ENCODE assay signal across 14 cellular contexts in genomic region chr3:23153034-23153433, GRCh38. TPM values are rescaled to one million over a fixed set of nuclear protein-coding genes. Genes with fewer than 3 reads are reported as not detected.
DNase-seq lines count a peak whose midpoint lies in the region; ATAC-seq and TF ChIP-seq lines count a peak whose summit lies in the region.
"Had no signal": no experiment of that assay in that cellular context is flagged by ENCODE, and none has a peak within 500 bp of the region (broad histone marks: within the 10 kb centered on the region; RNA-seq: fewer than 3 reads in every experiment).

No MANE protein-coding gene starts in this region.

- H3K4me3 ChIP-seq in GM23338 (no peak overlapping the region), neural progenitor cell (no peak overlapping the region), mucosa of descending colon (no peak overlapping the region)
- H3K4me3 ChIP-seq: BLaER1 treated with 17β-estradiol and CSF1 and Interleukin-3, amounts not matched to agents 10 nM and 100 nM; HAP-1 had no signal

- H3F3A ChIP-seq in GM23338 (replicated peaks; ENCODE audit: low read depth) (no peaks in the 10 kb centered on the region), neural progenitor cell (ENCODE audit: low read depth) (no peaks in the 10 kb centered on the region)

- H3K36me3 ChIP-seq in GM23338 (ENCODE audit: insufficient read depth) (no peaks in the 10 kb centered on the region), neural progenitor cell (no peaks in the 10 kb centered on the region), mucosa of descending colon (ENCODE audit: low read depth) (no peaks in the 10 kb centered on the region)
- H3K36me3 ChIP-seq: BLaER1 treated with 17β-estradiol and CSF1 and Interleukin-3, amounts not matched to agents 10 nM and 100 nM; HAP-1 had no signal

- H2AFZ ChIP-seq in GM23338 (0 out of 2 replicates have a peak overlapping the region, but pooled peaks have one; percentile 50), neural progenitor cell (replicated peaks) (no peak overlapping the region)

- TF ChIP-seq CTCF in GM23338 (conservative IDR thresholded peaks at IDR 0.05; ENCODE audit: low read depth in 2 of 2) (no peak), neural progenitor cell (IDR thresholded peaks at IDR 0.05) (no peak), mucosa of descending colon (IDR thresholded peaks at IDR 0.05) (no peak)

- H3K4me1 Mint-ChIP-seq in GM23338 (peaks cover 5% of the 10 kb centered on the region; the same call in 2 of the 3 replicates), neural progenitor cell (no peaks in the 10 kb centered on the region)
- H3K4me1 Mint-ChIP-seq: B cell had no signal

- H3K9me3 ChIP-seq in neural progenitor cell (ENCODE audit: low read depth), result no peaks in the 10 kb centered on the region
- no peaks in the 10 kb centered on the region for H3K9me3 ChIP-seq in mucosa of descending colon
- H3K9me3 ChIP-seq: HAP-1 had no signal

- no peaks in the 10 kb centered on the region for H3K9me2 ChIP-seq in GM23338 (ENCODE audit: insufficient read depth)

- H3K36me3 Mint-ChIP-seq in GM23338 (ENCODE audit: low read depth), result no peaks in the 10 kb centered on the region
- H3K36me3 Mint-ChIP-seq in neural progenitor cell, result no peaks in the 10 kb centered on the region
- H3K36me3 Mint-ChIP-seq: CD8-positive, alpha-beta T cell had no signal

- no peak overlapping the region for H3K4me3 Mint-ChIP-seq in GM23338
- no peak overlapping the region for H3K4me3 Mint-ChIP-seq in neural progenitor cell
- H3K4me3 Mint-ChIP-seq: B cell; CD8-positive, alpha-beta T cell had no signal

- no peaks in the 10 kb centered on the region; the same call in 1 of the 2 replicates for H3K79me2 ChIP-seq in GM23338 (replicated peaks; ENCODE audit: insufficient read depth)
- no peaks in the 10 kb centered on the region for H3K79me2 ChIP-seq in neural progenitor cell (ENCODE audit: low read depth)

- H3K27me3 Mint-ChIP-seq in GM23338 (ENCODE audit: insufficient read depth, low read depth, poor library complexity) (no peaks in the 10 kb centered on the region), neural progenitor cell (ENCODE audit: insufficient read depth, low read depth) (no peaks in the 10 kb centered on the region)
- H3K27me3 Mint-ChIP-seq: B cell had no signal

- H3K9me3 Mint-ChIP-seq in GM23338 (peaks cover 10% of the 10 kb centered on the region; the same call in 2 of the 3 replicates), neural progenitor cell (peaks cover 9% of the 10 kb centered on the region)
- H3K9me3 Mint-ChIP-seq: CD8-positive, alpha-beta T cell had no signal

- H3K27ac Mint-ChIP-seq in GM23338, result no peak overlapping the region
- H3K27ac Mint-ChIP-seq in neural progenitor cell, result no peak overlapping the region
- H3K27ac Mint-ChIP-seq: B cell; CD8-positive, alpha-beta T cell had no signal

- no peak overlapping the region for H3K27ac ChIP-seq in GM23338 (ENCODE audit: low read depth)
- H3K27ac ChIP-seq in neural progenitor cell, result no peak overlapping the region
- H3K27ac ChIP-seq: BLaER1 treated with 17β-estradiol and CSF1 and Interleukin-3, amounts not matched to agents 10 nM and 100 nM had no signal

- ATAC-seq in GM23338 (peak; percentile 63), mucosa of descending colon (no peak)
- ATAC-seq: CD8-positive, alpha-beta T cell had no signal

- no peaks in the 10 kb centered on the region for H3K4me1 ChIP-seq in GM23338 (ENCODE audit: insufficient read depth)
- H3K4me1 ChIP-seq in neural progenitor cell, result peaks cover 4% of the 10 kb centered on the region
- no peaks in the 10 kb centered on the region for H3K4me1 ChIP-seq in mucosa of descending colon (ENCODE audit: low read depth)
- H3K4me1 ChIP-seq: HAP-1 had no signal

- intact Hi-C loops in mucosa of descending colon (cut with DNase I, micrococcal nuclease), result no loop called here

- H4K20me1 ChIP-seq in GM23338 (replicated peaks; ENCODE audit: insufficient read depth) (no peaks in the 10 kb centered on the region), neural progenitor cell (ENCODE audit: low read depth) (no peaks in the 10 kb centered on the region)
- H4K20me1 ChIP-seq: BLaER1 treated with 17β-estradiol and CSF1 and Interleukin-3, amounts not matched to agents 10 nM and 100 nM had no signal

- H3K4me2 ChIP-seq in GM23338 (no peak overlapping the region), neural progenitor cell (peak overlapping the region; percentile 35)
- H3K4me2 ChIP-seq: BLaER1 treated with 17β-estradiol and CSF1 and Interleukin-3, amounts not matched to agents 10 nM and 100 nM had no signal

- no peak overlapping the region for H3K9ac ChIP-seq in neural progenitor cell
- H3K9ac ChIP-seq: BLaER1 treated with 17β-estradiol and CSF1 and Interleukin-3, amounts not matched to agents 10 nM and 100 nM had no signal

- H3K27me3 ChIP-seq in GM23338 (ENCODE audit: insufficient read depth) (no peaks in the 10 kb centered on the region), neural progenitor cell (no peaks in the 10 kb centered on the region)
- H3K27me3 ChIP-seq: BLaER1 treated with 17β-estradiol and CSF1 and Interleukin-3, amounts not matched to agents 10 nM and 100 nM had no signal

- DNase-seq in GM23338 (ENCODE audit: low spot score) (no peak), NCI-H2029 treated with DMSO at 0.1 percent for 48 hours (lab: John Stamatoyannopoulos, UW) (peak; percentile 48), amniotic epithelial cell (ENCODE audit: low read depth) (peak; percentile 4), neural progenitor cell (ENCODE audit: low spot score) (no peak), mucosa of descending colon (no peak), NCI-H1092 (lab: John Stamatoyannopoulos, UW) (no peak)
- no peak for DNase-seq in stimulated activated CD4-positive, alpha-beta T cell treated with anti-CD3 and anti-CD28 coated beads, Interleukin-2, amount 100 ng/mL, for 48 hours
- DNase-seq: Calu3; CD8-positive, alpha-beta T cell; DMS79 treated with DMSO at 0.1 percent for 48 hours; GF-D8 had no signal

TF ChIP-seq in GM23338, 12 proteins besides CTCF, POLR2A, EP300 and RAD21 (continues in another document):
- no peak for TF ChIP-seq ETS1 (IDR thresholded peaks at IDR 0.05)

RNA-seq across cellular contexts. Expression of gene UBE2E2, which starts 50.1 kb away (rescaled TPM):
- 45.8 and 169 TPM in 2 replicates for total RNA-seq in GM23338 (2014; rRNA removed; shearing (Covaris generic))
- 86.9 and 94.2 TPM in 2 replicates for polyA plus RNA-seq in GM23338 (2016; fragmentation: Nextera tagmentation; extraction: Ambion mirVana)
- total RNA-seq in neural progenitor cell (ENCODE audit: low replicate concordance) (86.2 and 89.8 TPM in 2 replicates), mucosa of descending colon (10 to 100 TPM in 1 of 3 donors, 1 to 10 TPM in 2; 4.8 to 24.4 (median 8.9) TPM)

Comparison
In these comparisons a context has a peak if more than half of its experiments do, and no peak if none do; other contexts are left out.
1. DNase-seq: peak in NCI-H2029 treated with DMSO at 0.1 percent for 48 hours (single experiment) and amniotic epithelial cell (single experiment); none in GM23338 (single experiment), neural progenitor cell (single experiment), stimulated activated CD4-positive, alpha-beta T cell treated with anti-CD3 and anti-CD28 coated beads, Interleukin-2, amount 100 ng/mL, for 48 hours (0 of 2), mucosa of descending colon (0 of 3) and NCI-H1092 (single experiment).